Comparison of ENCODE assay signal across 1 cellular context in genomic region chr15:56804908-56805307, GRCh38.
TF ChIP-seq lines count a peak whose summit lies in the region.

No MANE protein-coding gene starts in this region.

TF ChIP-seq in HCT116, 20 proteins besides CTCF, POLR2A, EP300 and RAD21 (continued from another document):
- TF ChIP-seq REST (IDR thresholded peaks at IDR 0.05; ENCODE audit: low read depth) (no peak), ZBTB33 (IDR thresholded peaks at IDR 0.05; ENCODE audit: extremely low read depth, insufficient replicate concordance, low read length) (no peak), EZH2 (IDR thresholded peaks at IDR 0.05) (no peak), CBX3 (IDR thresholded peaks at IDR 0.05; ENCODE audit: low read depth) (no peak), TCF7L2 (IDR thresholded peaks at IDR 0.05; ENCODE audit: borderline replicate concordance, extremely low read depth, insufficient read depth, insufficient read length) (no peak), YY1 (IDR thresholded peaks at IDR 0.05; ENCODE audit: extremely low read depth, insufficient replicate concordance, low read depth, low read length) (no peak), SRF (IDR thresholded peaks at IDR 0.05; ENCODE audit: low read depth) (no peak)
TF ChIP-seq in HCT116: peak in this region for 0.
